Comparison of ENCODE assay signal across 15 cellular contexts in the genomic region with DNA sequence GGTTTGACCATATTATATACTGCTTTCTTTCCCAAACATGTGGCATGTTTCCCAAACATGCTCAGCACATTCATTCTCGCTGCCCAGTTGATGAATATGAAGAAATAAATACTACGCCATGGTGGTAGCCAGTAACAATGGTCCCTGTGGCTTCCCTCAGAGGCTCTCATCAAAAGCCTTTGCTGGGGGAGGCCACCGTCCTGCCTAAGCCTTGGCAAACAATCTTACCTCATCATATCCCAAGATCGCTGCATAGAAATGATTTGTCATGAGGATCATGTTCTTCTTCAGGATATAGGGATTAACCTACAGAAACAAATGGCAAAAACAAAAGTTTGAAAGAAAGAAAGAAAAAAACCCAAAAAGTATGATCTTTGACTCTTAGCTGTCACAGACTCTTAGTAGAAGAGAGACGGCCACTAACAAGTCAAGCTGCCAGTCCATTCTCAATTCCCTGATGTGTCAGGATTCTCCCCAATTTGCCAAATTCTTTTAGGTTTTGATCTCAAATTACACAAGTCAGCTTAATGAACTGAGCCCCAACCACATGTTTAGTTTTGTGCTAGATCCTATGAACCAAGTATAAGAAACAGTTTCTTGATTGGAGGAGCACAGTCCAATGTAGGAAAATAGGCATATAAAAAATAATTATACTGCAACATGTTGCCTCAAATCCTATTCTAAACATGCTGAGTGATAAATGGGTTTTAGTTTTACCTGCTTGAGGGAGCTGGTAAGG. TPM values are rescaled to one million over a fixed set of nuclear protein-coding genes. Genes with fewer than 3 reads are reported as not detected.
DNase-seq lines count a peak whose midpoint lies in the region; ATAC-seq and TF ChIP-seq lines count a peak whose summit lies in the region.
"Had no signal": no experiment of that assay in that cellular context is flagged by ENCODE, and none has a peak within 500 bp of the region (broad histone marks: within the 10 kb centered on the region; RNA-seq: fewer than 3 reads in every experiment).

No MANE protein-coding gene starts in this region.

- H3K27ac Mint-ChIP-seq in activated CD8-positive, alpha-beta T cell treated with anti-CD3 and anti-CD28 coated beads for 36 hours, result peak overlapping the region; percentile 51

- DNase-seq in AG10803 (ENCODE audit: low read depth) (peak; percentile 54), H4 (ENCODE audit: low spot score) (peak; percentile 67), iris pigment epithelial cell (ENCODE audit: low read depth) (peak; percentile 77), AG08395 (ENCODE audit: low spot score) (no peak), mucosa of descending colon (no peak), iPS-NIHi11 (ENCODE audit: low spot score) (no peak), inferior parietal cortex (ENCODE audit: extremely low spot score) (no peak)
- no peak for DNase-seq in activated CD8-positive, alpha-beta T cell treated with anti-CD3 and anti-CD28 coated beads for 36 hours
- DNase-seq: effector memory CD4-positive, alpha-beta T cell; gastrocnemius medialis; NCI-H1694 treated with DMSO at 0.1 percent for 48 hours; SHP77; stimulated activated CD4-positive, alpha-beta T cell treated with anti-CD3 and anti-CD28 coated beads, Interleukin-1b, Interleukin-23, amount 100 ng/mL, for 48 hours had no signal

- H3K4me3 Mint-ChIP-seq in activated CD8-positive, alpha-beta T cell treated with anti-CD3 and anti-CD28 coated beads for 36 hours, result no peak overlapping the region

- no peak for TF ChIP-seq CTCF in AG10803 (conservative IDR thresholded peaks at IDR 0.05; ENCODE audit: low read length)
- TF ChIP-seq CTCF in activated CD8-positive, alpha-beta T cell treated with anti-CD3 and anti-CD28 coated beads for 36 hours (IDR thresholded peaks at IDR 0.05), result no peak
- no peak for TF ChIP-seq CTCF in mucosa of descending colon (IDR thresholded peaks at IDR 0.05)

- POLR2A ChIA-PET in activated CD8-positive, alpha-beta T cell treated with anti-CD3 and anti-CD28 coated beads for 36 hours (lab: Charles Lee), result no interaction called here

- H3K4me3 ChIP-seq in AG10803 (ENCODE audit: low read length) (no peak overlapping the region), mucosa of descending colon (no peak overlapping the region)
- H3K4me3 ChIP-seq: BLaER1, gastrocnemius medialis had no signal

- peaks cover 26% of the 10 kb centered on the region for H3K36me3 Mint-ChIP-seq in activated CD8-positive, alpha-beta T cell treated with anti-CD3 and anti-CD28 coated beads for 36 hours (ENCODE audit: low read depth)

- H3K9me3 Mint-ChIP-seq in activated CD8-positive, alpha-beta T cell treated with anti-CD3 and anti-CD28 coated beads for 36 hours, result no peaks in the 10 kb centered on the region

- H3K36me3 ChIP-seq in mucosa of descending colon (ENCODE audit: low read depth), result no peaks in the 10 kb centered on the region

- peaks cover 4% of the 10 kb centered on the region for H3K4me1 ChIP-seq in mucosa of descending colon (ENCODE audit: low read depth)
- H3K4me1 ChIP-seq: BLaER1 had no signal

- no peaks in the 10 kb centered on the region for H3K27me3 Mint-ChIP-seq in activated CD8-positive, alpha-beta T cell treated with anti-CD3 and anti-CD28 coated beads for 36 hours

- intact Hi-C loops in activated CD8-positive, alpha-beta T cell treated with anti-CD3 and anti-CD28 coated beads for 36 hours (cut with micrococcal nuclease), result no loop called here
- intact Hi-C loops in mucosa of descending colon (cut with DNase I, micrococcal nuclease), result no loop called here

- H3K4me1 Mint-ChIP-seq in activated CD8-positive, alpha-beta T cell treated with anti-CD3 and anti-CD28 coated beads for 36 hours (ENCODE audit: low read depth), result peaks cover 54% of the 10 kb centered on the region

- H3K9me3 ChIP-seq in mucosa of descending colon, result no peaks in the 10 kb centered on the region
- H3K9me3 ChIP-seq: BLaER1, gastrocnemius medialis had no signal

- CTCF ChIA-PET in activated CD8-positive, alpha-beta T cell treated with anti-CD3 and anti-CD28 coated beads for 36 hours (lab: Charles Lee), result interaction anchor here (1.9 to 3.4 kb wide), 2 partner anchors 9 to 15 kb away, joined by 5 to 22 read pairs; no protein-coding TSS in a partner anchor

- ATAC-seq in activated CD8-positive, alpha-beta T cell treated with anti-CD3 and anti-CD28 coated beads for 36 hours, result no peak
- no peak for ATAC-seq in mucosa of descending colon
- ATAC-seq: gastrocnemius medialis had no signal

RNA-seq across cellular contexts. Expression of gene FAM83C, which starts 22.4 kb away (rescaled TPM):
- not detected in 2 replicates for total RNA-seq in H4 (2014; rRNA removed; shearing (Covaris generic))
- total RNA-seq in activated CD8-positive, alpha-beta T cell treated with anti-CD3 and anti-CD28 coated beads for 36 hours, result not detected
- total RNA-seq in mucosa of descending colon, result under 1 TPM in 2 of 3 donors, not detected in 1; 0.13 to 0.41 TPM
- total RNA-seq: gastrocnemius medialis, renal cortical epithelial cell had no signal

RNA-seq across cellular contexts. Expression of gene EIF6, which starts 30.1 kb away (rescaled TPM):
- total RNA-seq in H4 (2014; rRNA removed; shearing (Covaris generic)), result 228 and 244 TPM in 2 replicates
- total RNA-seq in activated CD8-positive, alpha-beta T cell treated with anti-CD3 and anti-CD28 coated beads for 36 hours, result 100 to 1,000 TPM; 132 to 144 TPM
- 100 to 1,000 TPM; 105 to 206 (median 182) TPM for total RNA-seq in mucosa of descending colon

RNA-seq across cellular contexts. Expression of gene MMP24OS, which starts 36.7 kb away (rescaled TPM):
- 4.0 and 10.4 TPM in 2 replicates for total RNA-seq in H4 (2014; rRNA removed; shearing (Covaris generic))
- 10 to 100 TPM; 46.6 to 48.4 TPM for total RNA-seq in activated CD8-positive, alpha-beta T cell treated with anti-CD3 and anti-CD28 coated beads for 36 hours
- 100 to 1,000 TPM in 2 of 3 donors, 10 to 100 TPM in 1; 90.9 to 156 (median 124) TPM for total RNA-seq in mucosa of descending colon

Comparison
In these comparisons a context has a peak if more than half of its experiments do, and no peak if none do; other contexts are left out.
1. DNase-seq: peak in AG10803 (single experiment), H4 (single experiment) and iris pigment epithelial cell (single experiment); none in activated CD8-positive, alpha-beta T cell treated with anti-CD3 and anti-CD28 coated beads for 36 hours (single experiment), AG08395 (single experiment), mucosa of descending colon (0 of 3), iPS-NIHi11 (single experiment) and inferior parietal cortex (single experiment).